Comparison of ENCODE assay signal across 9 cellular contexts in genomic region chr12:48996794-48997718, GRCh38. TPM values are rescaled to one million over a fixed set of nuclear protein-coding genes. Genes with fewer than 3 reads are reported as not detected.
DNase-seq lines count a peak whose midpoint lies in the region; ATAC-seq and TF ChIP-seq lines count a peak whose summit lies in the region.
"Had no signal": no experiment of that assay in that cellular context is flagged by ENCODE, and none has a peak within 500 bp of the region (broad histone marks: within the 10 kb centered on the region; RNA-seq: fewer than 3 reads in every experiment).

No MANE protein-coding gene starts in this region.

- peak; percentile 54 for TF ChIP-seq CTCF in CD4-positive, alpha-beta T cell (IDR thresholded peaks at IDR 0.05)
- peak; percentile 70 for TF ChIP-seq CTCF in RWPE2 (IDR thresholded peaks at IDR 0.05; ENCODE audit: poor library complexity, severe bottlenecking)
- peak; percentile 74 to 88 for TF ChIP-seq CTCF in right atrium auricular region (IDR thresholded peaks at IDR 0.05)

- no peak overlapping the region for H3K23ac ChIP-seq in trophoblast cell (ENCODE audit: low read length)

- no peak overlapping the region for H3K27ac Mint-ChIP-seq in CD4-positive, alpha-beta T cell

- H3K4me3 Mint-ChIP-seq in CD4-positive, alpha-beta T cell, result peak overlapping the region; percentile 74

- H4K8ac ChIP-seq in trophoblast cell (ENCODE audit: low read depth, low read length), result no peak overlapping the region

- no peak overlapping the region for H2BK12ac ChIP-seq in trophoblast cell (ENCODE audit: low read length)

- intact Hi-C loops in CD4-positive, alpha-beta T cell (cut with DNase I, micrococcal nuclease), result loop anchor here (1.0 to 5.0 kb wide), 5 partner anchors 18 to 96 kb away; partner anchors contain the start of gene PRKAG1 (in 1 of the 2)

- H3K4me2 ChIP-seq in trophoblast cell (ENCODE audit: low read length), result peak overlapping the region; percentile 70

- no peaks in the 10 kb centered on the region for H3K79me1 ChIP-seq in trophoblast cell (ENCODE audit: low read length)

- H2AFZ ChIP-seq in trophoblast cell (ENCODE audit: insufficient read depth, low read length, poor library complexity), result peak overlapping the region; percentile 1

- peak; percentile 60 for ATAC-seq in CD4-positive, alpha-beta T cell (ENCODE audit: poor library complexity)
- ATAC-seq in RWPE2 (ENCODE audit: low read depth) (peak; percentile 26; the same call in 2 of the 3 replicates), GM18909 (IDR thresholded peaks at IDR 0.05; ENCODE audit: poor library complexity, unreplicated experiment) (no peak)

- H3K4me1 ChIP-seq in RWPE2 (ENCODE audit: insufficient read depth, poor library complexity, severe bottlenecking), result no peaks in the 10 kb centered on the region
- peaks cover 0 to 53% of the 10 kb centered on the region in 2 donors for H3K4me1 ChIP-seq in right atrium auricular region
- peaks cover 24 to 27% of the 10 kb centered on the region in 2 experiments for H3K4me1 ChIP-seq in trophoblast cell (ENCODE audit: control insufficient read depth in 1 of 2, insufficient read depth in 2 of 2, low read length in 2 of 2)

- no peak overlapping the region for H3K4ac ChIP-seq in trophoblast cell (ENCODE audit: low read depth, low read length)

- H3K4me1 Mint-ChIP-seq in CD4-positive, alpha-beta T cell (ENCODE audit: low read depth), result peaks cover 50% of the 10 kb centered on the region

- no peak overlapping the region for H4K12ac ChIP-seq in trophoblast cell (ENCODE audit: low read depth, low read length)

- no peaks in the 10 kb centered on the region for H3K9me3 ChIP-seq in CD4-positive, alpha-beta T cell (ENCODE audit: control insufficient read depth, low read length)
- no peaks in the 10 kb centered on the region for H3K9me3 ChIP-seq in RWPE2 (ENCODE audit: severe bottlenecking)
- H3K9me3 ChIP-seq in right atrium auricular region, result no peaks in the 10 kb centered on the region
- H3K9me3 ChIP-seq in trophoblast cell (ENCODE audit: insufficient read depth, low read depth, low read length), result peaks cover 3% of the 10 kb centered on the region

- CTCF ChIA-PET in CD4-positive, alpha-beta T cell (lab: Charles Lee), result interaction anchor here (0.5 to 4.0 kb wide), 23 partner anchors 9 to 244 kb away, joined by 3 to 39 read pairs (median 4); partner anchors contain the start of genes FKBP11, PRKAG1, RHEBL1 and WNT1

- no peak overlapping the region for H3K27ac ChIP-seq in CD4-positive, alpha-beta T cell (ENCODE audit: low read depth, low read length)
- H3K27ac ChIP-seq in RWPE2 (ENCODE audit: poor library complexity, severe bottlenecking) (no peak overlapping the region), angular gyrus (ENCODE audit: low read depth, low read length) (peak overlapping the region; percentile 19), right atrium auricular region (peak overlapping the region in 1 of 2 donors; percentile 24), trophoblast cell (ENCODE audit: low read depth, low read length) (no peak overlapping the region)

- no peak overlapping the region for H3K18ac ChIP-seq in trophoblast cell (ENCODE audit: low read length)

- H3K27me3 ChIP-seq in CD4-positive, alpha-beta T cell (ENCODE audit: control insufficient read depth, insufficient read depth, low read length), result peaks cover 66% of the 10 kb centered on the region
- H3K27me3 ChIP-seq in RWPE2 (ENCODE audit: insufficient read depth, poor library complexity, severe bottlenecking), result peaks cover 14% of the 10 kb centered on the region
- peaks cover 8 to 14% of the 10 kb centered on the region in 2 donors for H3K27me3 ChIP-seq in right atrium auricular region
- peaks cover 41% of the 10 kb centered on the region for H3K27me3 ChIP-seq in trophoblast cell (ENCODE audit: insufficient read depth, low read length)

- peak overlapping the region; percentile 15 for H3K4me3 ChIP-seq in RWPE2 (ENCODE audit: severe bottlenecking)
- H3K4me3 ChIP-seq in right atrium auricular region, result peak overlapping the region; percentile 34 to 58
- no peak overlapping the region for H3K4me3 ChIP-seq in trophoblast cell (ENCODE audit: low read depth, low read length)

- peaks cover 26% of the 10 kb centered on the region for H3K36me3 Mint-ChIP-seq in CD4-positive, alpha-beta T cell (ENCODE audit: low read depth)

- no peak overlapping the region for H2BK120ac ChIP-seq in trophoblast cell (ENCODE audit: insufficient read depth, low read length, poor library complexity)

- no peak overlapping the region for H4K91ac ChIP-seq in trophoblast cell (ENCODE audit: low read depth, low read length)

- no peak overlapping the region for H3K14ac ChIP-seq in trophoblast cell (ENCODE audit: low read length)

- no peak overlapping the region for H2AK5ac ChIP-seq in trophoblast cell (ENCODE audit: low read length)

- POLR2A ChIA-PET in CD4-positive, alpha-beta T cell (lab: Charles Lee), result interaction anchor here (0.6 to 4.9 kb wide), 11 partner anchors 9 to 238 kb away, joined by 3 to 29 read pairs (median 5); partner anchors contain the start of genes LMBR1L, PRKAG1, RHEBL1 and RND1

- H3K27me3 Mint-ChIP-seq in CD4-positive, alpha-beta T cell, result peaks cover 80% of the 10 kb centered on the region

- WGBS in trophoblast cell (ENCODE audit: extremely low coverage, insufficient coverage, insufficient read length), result no CpG with 5 or more reads among the region's 71 CpGs

- peak in 9 of 10 experiments; percentile 48 to 68 (median 55) for DNase-seq in CD4-positive, alpha-beta T cell
- DNase-seq in HT-29 (ENCODE audit: low spot score) (peak; percentile 87), RWPE2 (ENCODE audit: low spot score) (no peak), right atrium auricular region (ENCODE audit: low spot score) (peak; percentile 84), trophoblast cell (peak; percentile 72 to 88), GOT3 (lab: John Stamatoyannopoulos, UW) (no peak)

- H3K9ac ChIP-seq in trophoblast cell (ENCODE audit: low read length), result no peak overlapping the region

- H3K36me3 ChIP-seq in RWPE2 (ENCODE audit: low read depth), result peaks cover 8% of the 10 kb centered on the region; the same call in 1 of the 2 replicates
- peaks cover 9% of the 10 kb centered on the region for H3K36me3 ChIP-seq in right atrium auricular region
- H3K36me3 ChIP-seq in trophoblast cell (ENCODE audit: control insufficient read depth in 1 of 2, insufficient read depth in 2 of 2, low read length in 2 of 2), result peaks cover 6 to 8% of the 10 kb centered on the region in 2 experiments

- H3K79me2 ChIP-seq in trophoblast cell (ENCODE audit: control insufficient read depth, insufficient read depth, low read length, poor library complexity), result no peaks in the 10 kb centered on the region

- H3K9me3 Mint-ChIP-seq in CD4-positive, alpha-beta T cell, result no peaks in the 10 kb centered on the region

- no peak overlapping the region for H2BK5ac ChIP-seq in trophoblast cell (ENCODE audit: low read depth, low read length, poor library complexity)

RNA-seq across cellular contexts. Expression of gene DDN, which starts 2.1 kb away (rescaled TPM):
- total RNA-seq in CD4-positive, alpha-beta T cell, result under 1 TPM; 0.30 to 0.47 TPM
- total RNA-seq in HT-29 (2014; rRNA removed; shearing (Covaris generic)), result 0.66 and 0.83 TPM in 2 replicates
- total RNA-seq in right atrium auricular region, result under 1 TPM; 0.44 to 0.67 TPM
- 0.12 and 0.18 TPM in 2 replicates for polyA plus RNA-seq in trophoblast cell (2013)

RNA-seq across cellular contexts. Expression of gene WNT1, which starts 18.9 kb away (rescaled TPM):
- 1 to 10 TPM; 1.8 to 2.7 TPM for total RNA-seq in CD4-positive, alpha-beta T cell
- total RNA-seq in HT-29 (2014; rRNA removed; shearing (Covaris generic)), result not detected in 2 replicates
- total RNA-seq in right atrium auricular region, result not detected
- 2.1 TPM in 2 replicates for polyA plus RNA-seq in trophoblast cell (2013)
- total RNA-seq: HT1080 had no signal

RNA-seq across cellular contexts. Expression of gene PRKAG1, which starts 21.5 kb away (rescaled TPM):
- total RNA-seq in CD4-positive, alpha-beta T cell, result 10 to 100 TPM; 34.6 to 38.2 TPM
- total RNA-seq in HT-29 (2014; rRNA removed; shearing (Covaris generic)), result 38.4 and 50.4 TPM in 2 replicates
- 10 to 100 TPM; 68.5 to 74.8 TPM for total RNA-seq in right atrium auricular region
- 44.8 and 45.0 TPM in 2 replicates for polyA plus RNA-seq in trophoblast cell (2013)

RNA-seq across cellular contexts. Expression of gene WNT10B, which starts 25.5 kb away (rescaled TPM):
- 10 to 100 TPM; 10.8 TPM for total RNA-seq in CD4-positive, alpha-beta T cell
- 0.16 and 0.71 TPM in 2 replicates for total RNA-seq in HT-29 (2014; rRNA removed; shearing (Covaris generic))
- under 1 TPM in 1 of 2 donors, not detected in 1; 0.74 TPM for total RNA-seq in right atrium auricular region
- polyA plus RNA-seq in trophoblast cell (2013), result 5.7 and 5.9 TPM in 2 replicates

RNA-seq across cellular contexts. Expression of gene ARF3, which starts 39.8 kb away (rescaled TPM):
- total RNA-seq in CD4-positive, alpha-beta T cell, result 10 to 100 TPM; 32.0 to 34.6 TPM
- total RNA-seq in HT-29 (2014; rRNA removed; shearing (Covaris generic)), result 76.3 and 76.9 TPM in 2 replicates
- 10 to 100 TPM; 35.5 to 48.8 TPM for total RNA-seq in right atrium auricular region
- polyA plus RNA-seq in trophoblast cell (2013), result 112 and 113 TPM in 2 replicates

Comparison
In these comparisons a context has a peak if more than half of its experiments do, and no peak if none do; other contexts are left out.
1. DNase-seq: peak in CD4-positive, alpha-beta T cell (9 of 10), HT-29 (single experiment), right atrium auricular region (single experiment) and trophoblast cell (2 of 2); none in RWPE2 (single experiment) and GOT3 (single experiment).
2. Peak in every context shown above with its lines, with median percentiles within 50 percentile points of each other: CTCF ChIP-seq.